8 cellular contexts compared by ENCODE assay signal in the genomic region with DNA sequence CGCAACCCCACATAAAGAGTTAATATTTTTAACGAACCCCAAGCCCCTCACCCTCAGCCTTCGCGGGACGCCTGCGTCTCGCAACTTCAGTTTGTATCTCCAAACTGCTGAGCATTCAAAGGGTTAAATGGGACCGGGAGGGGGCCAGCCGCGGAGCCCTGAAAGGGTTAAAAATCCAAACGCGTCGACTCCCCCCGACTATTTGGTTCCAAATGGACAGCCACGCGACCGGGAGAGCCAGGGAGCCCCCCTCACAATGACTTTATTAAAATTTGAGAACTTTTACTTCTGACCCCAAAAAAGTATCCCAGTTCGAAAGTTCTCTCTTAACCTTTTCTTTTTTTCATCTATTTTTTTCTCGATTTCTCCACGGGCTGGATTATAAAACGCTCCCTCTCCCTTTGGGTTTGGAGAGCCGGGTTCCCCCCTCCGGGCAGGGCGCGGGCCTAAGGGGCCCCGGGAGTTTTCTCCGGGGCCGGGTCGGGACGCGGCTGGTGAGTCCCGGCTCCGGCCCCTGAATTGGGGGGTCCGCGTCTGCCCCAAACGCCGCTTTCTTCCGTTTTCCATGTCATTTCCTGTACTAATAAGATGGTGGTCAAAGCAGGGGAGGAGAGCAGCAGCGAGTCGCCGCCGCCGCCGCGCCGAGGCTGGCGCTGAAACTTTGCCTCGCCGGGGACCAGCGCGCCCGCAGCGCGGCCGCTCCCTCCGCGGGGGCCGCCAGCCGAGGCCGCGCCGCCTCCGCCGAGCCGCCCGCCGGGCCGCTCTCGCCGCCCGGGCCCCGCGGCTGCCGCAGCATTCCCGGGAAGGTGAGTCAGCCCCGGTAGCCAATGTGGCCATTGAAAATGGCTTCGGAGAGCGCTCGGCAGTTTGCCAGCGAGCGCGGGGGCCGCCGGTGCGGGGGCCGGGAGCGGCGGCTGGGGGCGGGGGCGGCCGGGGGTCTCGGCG. TPM values are rescaled to one million over a fixed set of nuclear protein-coding genes. Genes with fewer than 3 reads are reported as not detected.
A peak's percentile ranks its signal among the peaks of the same experiment; 100 is the strongest.
DNase-seq lines count a peak whose midpoint lies in the region; ATAC-seq and TF ChIP-seq lines count a peak whose summit lies in the region.

A gene (plus strand): TSS at position 568 of the 945 bp plus-strand sequence. CDS start 35,128 bp downstream, outside the sequence.

- peak within 1 kb of the TSS; percentile 87 for H3K9ac ChIP-seq in HCT116 (ENCODE audit: low read length)

- no peak for TF ChIP-seq CTCF in HCT116 (IDR thresholded peaks at IDR 0.05 in 2 of 3, conservative IDR thresholded peaks at IDR 0.05 in 1 of 3; ENCODE audit: borderline replicate concordance in 1 of 3, insufficient read depth in 1 of 3, low read depth in 2 of 3, low read length in 2 of 3)
- TF ChIP-seq CTCF in WTC11 (IDR thresholded peaks at IDR 0.05): no peak

- H4K20me1 ChIP-seq in HCT116 (ENCODE audit: insufficient read depth): no peaks in the 10 kb centered on the region

- ATAC-seq in HCT116 (peak; percentile 54), WTC11 (peak; percentile 5), left lobe of liver (peak; percentile 27)

- H3K4me2 ChIP-seq in HCT116 (ENCODE audit: low read length): peak within 1 kb of the TSS; percentile 93

- no peaks in the 10 kb centered on the region for H3K27me3 ChIP-seq in HCT116 (ENCODE audit: insufficient read depth, low read length)

- H3K4me3 Mint-ChIP-seq in WTC11: peak within 1 kb of the TSS; percentile 86

- peaks cover 18% of the 10 kb centered on the region for H3K79me2 ChIP-seq in HCT116 (ENCODE audit: insufficient read depth, low read length)

- H3K9me3 ChIP-seq in HCT116 (ENCODE audit: control insufficient read depth in 1 of 2, insufficient read depth in 1 of 2, low read depth in 1 of 2, low read length in 2 of 2): no peaks in the 10 kb centered on the region

- peak; percentile 64 for DNase-seq in NCI-H2029 (lab: John Stamatoyannopoulos, UW)
- no peak for DNase-seq in NCI-H2029 treated with DMSO at 0.1 percent for 48 hours (lab: John Stamatoyannopoulos, UW)
- peak; percentile 18 for DNase-seq in HCT116 (ENCODE audit: low read depth, low spot score)
- peak; percentile 78 for DNase-seq in M059J (ENCODE audit: low read depth)
- peak; percentile 34 for DNase-seq in WTC11 (ENCODE audit: low spot score)
- DNase-seq in dedifferentiated amniotic fluid mesenchymal stem cell (ENCODE audit: extremely low spot score): peak; percentile 40
- DNase-seq in left lobe of liver (ENCODE audit: low spot score): peak; percentile 54
- DNase-seq in stimulated activated CD4-positive, alpha-beta T cell treated with anti-CD3 and anti-CD28 coated beads, Interleukin-2, amount 100 ng/mL, for 48 hours: peak; percentile 44 to 50

- TSS peak; percentile 88 for BruUV-seq in HCT116 (replicated peaks; lab: Mats Ljungman, UMichigan)

- no peaks in the 10 kb centered on the region for H3K36me3 Mint-ChIP-seq in WTC11

- RAD21 ChIA-PET in HCT116 (lab: Charles Lee; ENCODE audit: low non-redundant PET in 1 of 2, low total read pairs in 2 of 2, uncharacterized antibody in 2 of 2, unreplicated experiment in 2 of 2): no interaction called here

- H2AFZ ChIP-seq in HCT116 (ENCODE audit: low read depth, low read length, poor library complexity, severe bottlenecking): peak within 1 kb of the TSS; percentile 18

- no peak for TF ChIP-seq RAD21 in HCT116 (IDR thresholded peaks at IDR 0.05; ENCODE audit: low read depth)

- peak; percentile 4 for TF ChIP-seq POLR2A in HCT116 (IDR thresholded peaks at IDR 0.05; ENCODE audit: borderline replicate concordance, extremely low read depth, insufficient read depth, insufficient read length)

- peaks cover 15% of the 10 kb centered on the region for H3K9me3 Mint-ChIP-seq in WTC11

- no peaks in the 10 kb centered on the region for H3K9me2 ChIP-seq in HCT116 (ENCODE audit: insufficient read depth)

- no peaks in the 10 kb centered on the region for H3K36me3 ChIP-seq in HCT116 (ENCODE audit: control insufficient read depth in 1 of 2, insufficient read depth in 2 of 2, low read length in 2 of 2)

- POLR2A ChIA-PET in HCT116 (lab: Charles Lee): interaction anchor here (1.0 kb wide), 1 partner anchor 11 kb away, joined by 3 read pairs; no protein-coding TSS in a partner anchor
- POLR2A ChIA-PET in WTC11 (lab: Charles Lee): no interaction called here

- peaks cover 20% of the 10 kb centered on the region for H3K4me1 Mint-ChIP-seq in WTC11

- intact Hi-C loops in HCT116 (cut with micrococcal nuclease): no loop called here

- H3K4me3 ChIP-seq in HCT116 (replicated peaks in 1 of 2; ENCODE audit: low read depth in 1 of 2, low read length in 2 of 2): peak within 1 kb of the TSS; percentile 69 to 82

- CTCF ChIA-PET in HCT116 (lab: Charles Lee): interaction anchor here (0.9 kb wide), 1 partner anchor 225 kb away, joined by 3 read pairs; no protein-coding TSS in a partner anchor
- CTCF ChIA-PET in WTC11 (lab: Charles Lee): interaction anchor here (0.9 to 1.0 kb wide), 4 partner anchors 35 to 194 kb away, joined by 3 to 4 read pairs (median 4); no protein-coding TSS in a partner anchor

- peak within 1 kb of the TSS; percentile 82 for H3K27ac Mint-ChIP-seq in WTC11

- peaks cover 44% of the 10 kb centered on the region for H3K27me3 Mint-ChIP-seq in WTC11 (ENCODE audit: low read depth)

- peak within 1 kb of the TSS; percentile 90 for H3K27ac ChIP-seq in HCT116 (ENCODE audit: low read depth, low read length)

- H3K4me1 ChIP-seq in HCT116 (ENCODE audit: control insufficient read depth in 1 of 2, insufficient read depth in 2 of 2, low read length in 2 of 2): peaks cover 3 to 16% of the 10 kb centered on the region in 2 experiments; a peak in 3 of 4 replicates

TF ChIP-seq in HCT116, 20 proteins besides CTCF, POLR2A, EP300 and RAD21:
- TF ChIP-seq TCF7L2 (IDR thresholded peaks at IDR 0.05; ENCODE audit: borderline replicate concordance, extremely low read depth, insufficient read depth, insufficient read length): no peak
- peak; percentile 32; the same call in 1 of the 2 replicates for TF ChIP-seq ZFX (IDR thresholded peaks at IDR 0.05)
- 0 out of 2 replicates have a peak, but pooled peaks have one; percentile 40 for TF ChIP-seq EGR1 (IDR thresholded peaks at IDR 0.05; ENCODE audit: low read depth)
- TF ChIP-seq CBX3 (IDR thresholded peaks at IDR 0.05; ENCODE audit: low read depth): 0 out of 2 replicates have a peak, but pooled peaks have one; percentile 25
- TF ChIP-seq POLR2AphosphoS5 (IDR thresholded peaks at IDR 0.05; ENCODE audit: low read depth, low read length): no peak

TF ChIP-seq in WTC11, 78 proteins besides CTCF, POLR2A, EP300 and RAD21:
- TF ChIP-seq, protein P1, sequence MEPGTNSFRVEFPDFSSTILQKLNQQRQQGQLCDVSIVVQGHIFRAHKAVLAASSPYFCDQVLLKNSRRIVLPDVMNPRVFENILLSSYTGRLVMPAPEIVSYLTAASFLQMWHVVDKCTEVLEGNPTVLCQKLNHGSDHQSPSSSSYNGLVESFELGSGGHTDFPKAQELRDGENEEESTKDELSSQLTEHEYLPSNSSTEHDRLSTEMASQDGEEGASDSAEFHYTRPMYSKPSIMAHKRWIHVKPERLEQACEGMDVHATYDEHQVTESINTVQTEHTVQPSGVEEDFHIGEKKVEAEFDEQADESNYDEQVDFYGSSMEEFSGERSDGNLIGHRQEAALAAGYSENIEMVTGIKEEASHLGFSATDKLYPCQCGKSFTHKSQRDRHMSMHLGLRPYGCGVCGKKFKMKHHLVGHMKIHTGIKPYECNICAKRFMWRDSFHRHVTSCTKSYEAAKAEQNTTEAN (CRISPR knock-in tag; IDR thresholded peaks at IDR 0.05): no peak
- TF ChIP-seq ZNF219 (CRISPR knock-in tag; IDR thresholded peaks at IDR 0.05; ENCODE audit: borderline replicate concordance) (no peak), SP1 (CRISPR knock-in tag; conservative IDR thresholded peaks at IDR 0.05) (0 out of 2 replicates have a peak, but pooled peaks have one; percentile 22)
- TF ChIP-seq, protein P2, sequence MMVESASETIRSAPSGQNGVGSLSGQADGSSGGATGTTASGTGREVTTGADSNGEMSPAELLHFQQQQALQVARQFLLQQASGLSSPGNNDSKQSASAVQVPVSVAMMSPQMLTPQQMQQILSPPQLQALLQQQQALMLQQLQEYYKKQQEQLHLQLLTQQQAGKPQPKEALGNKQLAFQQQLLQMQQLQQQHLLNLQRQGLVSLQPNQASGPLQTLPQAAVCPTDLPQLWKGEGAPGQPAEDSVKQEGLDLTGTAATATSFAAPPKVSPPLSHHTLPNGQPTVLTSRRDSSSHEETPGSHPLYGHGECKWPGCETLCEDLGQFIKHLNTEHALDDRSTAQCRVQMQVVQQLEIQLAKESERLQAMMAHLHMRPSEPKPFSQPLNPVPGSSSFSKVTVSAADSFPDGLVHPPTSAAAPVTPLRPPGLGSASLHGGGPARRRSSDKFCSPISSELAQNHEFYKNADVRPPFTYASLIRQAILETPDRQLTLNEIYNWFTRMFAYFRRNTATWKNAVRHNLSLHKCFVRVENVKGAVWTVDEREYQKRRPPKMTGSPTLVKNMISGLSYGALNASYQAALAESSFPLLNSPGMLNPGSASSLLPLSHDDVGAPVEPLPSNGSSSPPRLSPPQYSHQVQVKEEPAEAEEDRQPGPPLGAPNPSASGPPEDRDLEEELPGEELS (CRISPR knock-in tag; IDR thresholded peaks at IDR 0.05): no peak

RNA-seq across cellular contexts. Expression of the gene that starts here (rescaled TPM):
- total RNA-seq in HCT116 (2021; ENCODE audit: unreplicated experiment) (9.3 TPM), WTC11 (2021) (8.3 to 12.4 TPM (median 11.2 TPM) in 3 replicates), left lobe of liver (3.5 TPM)
- polyA plus RNA-seq in HCT116 (2012): 5.5 and 6.2 TPM in 2 replicates
- total RNA-seq in M059J (2014; rRNA removed; shearing (Covaris generic)): 3.5 and 6.1 TPM in 2 replicates
